In the genomic region with DNA sequence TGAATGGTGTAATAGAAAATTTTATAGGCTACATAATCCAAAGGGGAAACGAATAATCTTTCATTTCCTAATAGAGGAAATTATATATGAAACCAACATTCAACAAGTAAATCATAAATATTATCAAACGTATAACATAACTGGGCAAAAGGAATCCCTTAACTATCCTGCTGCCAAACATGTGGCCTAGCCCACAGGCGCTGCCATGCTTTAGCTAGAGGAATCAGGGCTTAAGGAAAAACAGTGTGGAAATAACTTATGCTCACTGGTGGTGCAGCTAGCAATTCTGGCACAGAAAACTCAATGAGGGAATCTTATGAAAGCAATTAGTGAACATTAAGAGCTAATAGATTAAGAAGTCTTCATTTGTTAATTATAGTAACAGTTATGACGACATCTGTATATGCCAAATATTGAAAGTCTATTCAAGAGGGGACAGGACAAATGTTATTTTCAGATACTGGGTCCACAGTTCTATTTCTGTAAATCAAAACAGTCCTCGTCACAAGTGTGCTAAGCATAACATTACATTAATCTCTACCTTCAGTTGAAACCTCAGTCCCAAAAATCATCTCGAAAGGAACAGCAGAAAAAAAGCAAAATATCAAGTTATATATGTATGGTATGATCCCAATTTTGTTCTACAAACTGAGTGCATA, we compare ENCODE assay signal across 11 cellular contexts.
DNase-seq lines count a peak whose midpoint lies in the region; ATAC-seq and TF ChIP-seq lines count a peak whose summit lies in the region.
"Had no signal": no experiment of that assay in that cellular context is flagged by ENCODE, and none has a peak within 500 bp of the region (broad histone marks: within the 10 kb centered on the region; RNA-seq: fewer than 3 reads in every experiment).

No MANE protein-coding gene starts in this region.

- no peaks in the 10 kb centered on the region for H3K27me3 ChIP-seq in AG04450 (ENCODE audit: control insufficient read depth, insufficient read depth, low read length)
- H3K27me3 ChIP-seq in ovary: no peaks in the 10 kb centered on the region

- H3K4me3 ChIP-seq in AG04450 (ENCODE audit: low read depth, low read length) (peak overlapping the region; percentile 28), WI38 (ENCODE audit: low read depth, low read length) (peak overlapping the region; percentile 25), ovary (peak overlapping the region; percentile 10)

- no peaks in the 10 kb centered on the region for H3K9me3 ChIP-seq in AG04450 (ENCODE audit: control insufficient read depth, insufficient read depth, low read length)
- H3K9me3 ChIP-seq in ovary: no peaks in the 10 kb centered on the region

- no peak for TF ChIP-seq CTCF in AG04450 (IDR thresholded peaks at IDR 0.05; ENCODE audit: low read depth, low read length)
- no peak for TF ChIP-seq CTCF in WI38 (IDR thresholded peaks at IDR 0.05; ENCODE audit: low read depth, low read length)
- TF ChIP-seq CTCF in ovary (IDR thresholded peaks at IDR 0.05): no peak

- H3K27ac ChIP-seq in AG04450 (ENCODE audit: low read depth, low read length) (peak overlapping the region; percentile 78), ovary (peak overlapping the region in 1 of 2 donors; percentile 71)

- no peak for TF ChIP-seq POLR2A in ovary (IDR thresholded peaks at IDR 0.05)

- H3K36me3 ChIP-seq in ovary: no peaks in the 10 kb centered on the region

- intact Hi-C loops in ovary (cut with DNase I): loop anchor here in 1 of 4 donors (10.0 kb wide), 1 partner anchor 51 kb away; no protein-coding TSS in a partner anchor

- WGBS in ovary, 3 donors: 14 to 19% (median 15%) methylated on average over 6 of the region's 6 CpGs

- CTCF ChIA-PET in AG04450 (lab: Charles Lee): no interaction called here

- no peak for ATAC-seq in GM21515 (IDR thresholded peaks at IDR 0.05; ENCODE audit: unreplicated experiment)
- no peak for ATAC-seq in HG03135 (IDR thresholded peaks at IDR 0.05; ENCODE audit: unreplicated experiment)

- TF ChIP-seq EP300 in ovary (IDR thresholded peaks at IDR 0.05): no peak

- DNase-seq in AG04450 (ENCODE audit: low read depth, low spot score): no peak
- DNase-seq in fibroblast of the conjunctiva (ENCODE audit: low read depth): peak; percentile 43
- no peak for DNase-seq in ovary
- DNase-seq in NCI-H187 treated with DMSO at 0.1 percent for 48 hours (lab: John Stamatoyannopoulos, UW): no peak
- DNase-seq in C1 segment of cervical spinal cord (lab: John Stamatoyannopoulos, UW): no peak
- DNase-seq: activated CD4-positive, alpha-beta T cell treated with anti-CD3 and anti-CD28 coated beads, Interleukin-2, amount 50 U/mL, for 4 hours; AML-193; NCI-H1436 had no signal

- H3K4me1 ChIP-seq in ovary (ENCODE audit: insufficient read depth): peaks cover 25% of the 10 kb centered on the region

- POLR2A ChIA-PET in AG04450 (lab: Yijun Ruan, JAX): interaction anchor here (0.6 to 1.7 kb wide), 7 partner anchors 24 to 167 kb away, joined by 3 to 7 read pairs (median 3); partner anchors contain the start of genes APBB2 and UCHL1
